Comparison of ENCODE assay signal across 8 cellular contexts in genomic region chr2:71548589-71549485, GRCh38.
A peak's percentile ranks its signal among the peaks of the same experiment; 100 is the strongest.
DNase-seq lines count a peak whose midpoint lies in the region; ATAC-seq lines count a peak whose summit lies in the region.

No MANE protein-coding gene starts in this region.

- H2BK15ac ChIP-seq in mesenchymal stem cell (ENCODE audit: low read depth, poor library complexity, severe bottlenecking), result no peak overlapping the region

- no peak overlapping the region for H3K18ac ChIP-seq in mesenchymal stem cell (ENCODE audit: low read depth in 1 of 2, low read length in 2 of 2)

- no peaks in the 10 kb centered on the region for H3K4me1 ChIP-seq in effector memory CD4-positive, alpha-beta T cell (ENCODE audit: control insufficient read depth, insufficient read depth, low read length, poor library complexity, severe bottlenecking)
- peaks cover 3% of the 10 kb centered on the region for H3K4me1 ChIP-seq in mesenchymal stem cell (ENCODE audit: control insufficient read depth, insufficient read depth, low read depth, low read length)

- no peak overlapping the region for H2BK120ac ChIP-seq in mesenchymal stem cell (ENCODE audit: low read depth, low read length)

- CTCF ChIA-PET in activated CD4-positive, alpha-beta memory T cell treated with anti-CD3 and anti-CD28 coated beads for 36 hours (lab: Charles Lee), result interaction anchor here (0.6 to 4.2 kb wide), 13 partner anchors 11 to 1195 kb away, joined by 3 to 23 read pairs (median 3); no protein-coding TSS in a partner anchor

- H4K8ac ChIP-seq in mesenchymal stem cell (ENCODE audit: low read length), result no peak overlapping the region

- no peak for ATAC-seq in HG03196 (IDR thresholded peaks at IDR 0.05; ENCODE audit: unreplicated experiment)

- no peak overlapping the region for H2AFZ ChIP-seq in mesenchymal stem cell (ENCODE audit: low read depth, low read length)

- no peak overlapping the region for H3K27ac Mint-ChIP-seq in activated CD4-positive, alpha-beta memory T cell treated with anti-CD3 and anti-CD28 coated beads for 36 hours

- H3K27me3 ChIP-seq in effector memory CD4-positive, alpha-beta T cell (replicated peaks; ENCODE audit: control insufficient read depth, insufficient read depth, low read length, poor library complexity, severe bottlenecking), result no peaks in the 10 kb centered on the region
- peaks cover 0 to 67% of the 10 kb centered on the region in 2 experiments for H3K27me3 ChIP-seq in mesenchymal stem cell (ENCODE audit: control insufficient read depth in 1 of 2, insufficient read depth in 1 of 2, low read length in 2 of 2)

- no peaks in the 10 kb centered on the region for H3K36me3 Mint-ChIP-seq in activated CD4-positive, alpha-beta memory T cell treated with anti-CD3 and anti-CD28 coated beads for 36 hours

- no peak overlapping the region for H3K14ac ChIP-seq in mesenchymal stem cell (ENCODE audit: low read length in 2 of 2)

- H3K9me3 Mint-ChIP-seq in activated CD4-positive, alpha-beta memory T cell treated with anti-CD3 and anti-CD28 coated beads for 36 hours, result no peaks in the 10 kb centered on the region

- H3K4me3 ChIP-seq in effector memory CD4-positive, alpha-beta T cell (ENCODE audit: insufficient read depth, low read depth, low read length, poor library complexity, severe bottlenecking), result no peak overlapping the region
- H3K4me3 ChIP-seq in mesenchymal stem cell (ENCODE audit: insufficient read depth in 1 of 2, low read depth in 1 of 2, low read length in 2 of 2), result no peak overlapping the region

- POLR2A ChIA-PET in activated CD4-positive, alpha-beta memory T cell treated with anti-CD3 and anti-CD28 coated beads for 36 hours (lab: Charles Lee), result no interaction called here

- H3K27me3 Mint-ChIP-seq in activated CD4-positive, alpha-beta memory T cell treated with anti-CD3 and anti-CD28 coated beads for 36 hours, result peaks cover 19% of the 10 kb centered on the region

- peaks cover 4% of the 10 kb centered on the region for H3K79me1 ChIP-seq in mesenchymal stem cell (replicated peaks; ENCODE audit: low read length, poor library complexity, severe bottlenecking)

- no peak overlapping the region for H4K91ac ChIP-seq in mesenchymal stem cell (ENCODE audit: low read length)

- H3K9ac ChIP-seq in mesenchymal stem cell (ENCODE audit: low read length), result no peak overlapping the region

- peaks cover 9% of the 10 kb centered on the region for H3K4me1 Mint-ChIP-seq in activated CD4-positive, alpha-beta memory T cell treated with anti-CD3 and anti-CD28 coated beads for 36 hours (ENCODE audit: low read depth)

- no peak overlapping the region for H2AK5ac ChIP-seq in mesenchymal stem cell (ENCODE audit: low read length, severe bottlenecking)

- intact Hi-C loops in activated CD4-positive, alpha-beta memory T cell treated with anti-CD3 and anti-CD28 coated beads for 36 hours (cut with micrococcal nuclease), result loop anchor here (2.0 to 5.0 kb wide), 3 partner anchors 248 to 1028 kb away; no protein-coding TSS in a partner anchor

- DNase-seq in AG08396 (ENCODE audit: low spot score), result peak; percentile 88
- DNase-seq in GM19238 (ENCODE audit: insufficient read length, low spot score), result peak; percentile 72
- peak; percentile 5 for DNase-seq in NCI-H446 treated with DMSO at 0.1 percent for 48 hours (lab: John Stamatoyannopoulos, UW)
- peak; percentile 77 for DNase-seq in activated CD4-positive, alpha-beta memory T cell treated with anti-CD3 and anti-CD28 coated beads for 36 hours
- peak in 2 of 3 donors; percentile 17 to 31 for DNase-seq in effector memory CD4-positive, alpha-beta T cell
- peak; percentile 44 for DNase-seq in mesenchymal stem cell
- DNase-seq in stimulated activated CD8-positive, alpha-beta memory T cell treated with anti-CD3 and anti-CD28 coated beads, Interleukin-2, amount 100 ng/mL, for 48 hours (ENCODE audit: low read depth in 2 of 2), result peak; percentile 37 to 56

- no peak overlapping the region for H3K4ac ChIP-seq in mesenchymal stem cell (ENCODE audit: low read depth in 1 of 2, low read length in 2 of 2)

- H3K23ac ChIP-seq in mesenchymal stem cell (ENCODE audit: low read length in 2 of 2), result no peak overlapping the region

- H3K4me2 ChIP-seq in mesenchymal stem cell (ENCODE audit: low read length, poor library complexity, severe bottlenecking), result no peak overlapping the region

- H3K4me3 Mint-ChIP-seq in activated CD4-positive, alpha-beta memory T cell treated with anti-CD3 and anti-CD28 coated beads for 36 hours, result no peak overlapping the region

- no peak overlapping the region for H2BK5ac ChIP-seq in mesenchymal stem cell (ENCODE audit: low read depth, low read length, poor library complexity, severe bottlenecking)

- no peaks in the 10 kb centered on the region for H3K9me3 ChIP-seq in effector memory CD4-positive, alpha-beta T cell (ENCODE audit: control insufficient read depth, low read length)
- no peaks in the 10 kb centered on the region for H3K9me3 ChIP-seq in mesenchymal stem cell (ENCODE audit: control insufficient read depth, low read length)

- H3K27ac ChIP-seq in effector memory CD4-positive, alpha-beta T cell (ENCODE audit: insufficient read depth, low read length, poor library complexity, severe bottlenecking), result no peak overlapping the region
- no peak overlapping the region for H3K27ac ChIP-seq in mesenchymal stem cell (ENCODE audit: low read length, poor library complexity, severe bottlenecking)

- no peaks in the 10 kb centered on the region for H3K36me3 ChIP-seq in effector memory CD4-positive, alpha-beta T cell (ENCODE audit: control insufficient read depth, insufficient read depth, low read length)
- peaks cover 0 to 67% of the 10 kb centered on the region in 2 experiments for H3K36me3 ChIP-seq in mesenchymal stem cell (ENCODE audit: control insufficient read depth in 1 of 2, insufficient read depth in 2 of 2, low read depth in 1 of 2, low read length in 2 of 2)

- H2BK12ac ChIP-seq in mesenchymal stem cell (ENCODE audit: low read length in 2 of 2), result no peak overlapping the region

- WGBS in mesenchymal stem cell, result 67% methylated on average over 17 of the region's 23 CpGs

Comparison
In these comparisons a context has a peak if more than half of its experiments do, and no peak if none do; other contexts are left out.
1. DNase-seq: peak in every context shown above with its lines; median percentile 88 in AG08396; 77 in activated CD4-positive, alpha-beta memory T cell treated with anti-CD3 and anti-CD28 coated beads for 36 hours; 72 in GM19238; 46 in stimulated activated CD8-positive, alpha-beta memory T cell treated with anti-CD3 and anti-CD28 coated beads, Interleukin-2, amount 100 ng/mL, for 48 hours; 44 in mesenchymal stem cell; 24 in effector memory CD4-positive, alpha-beta T cell; 5 in NCI-H446 treated with DMSO at 0.1 percent for 48 hours.